Comparison of ENCODE assay signal across 13 cellular contexts in genomic region chrX:123736333-123736921, GRCh38. TPM values are rescaled to one million over a fixed set of nuclear protein-coding genes. Genes with fewer than 3 reads are reported as not detected.
DNase-seq lines count a peak whose midpoint lies in the region; ATAC-seq and TF ChIP-seq lines count a peak whose summit lies in the region.
"Had no signal": no experiment of that assay in that cellular context is flagged by ENCODE, and none has a peak within 500 bp of the region (broad histone marks: within the 10 kb centered on the region; RNA-seq: fewer than 3 reads in every experiment).

No MANE protein-coding gene starts in this region.

- WGBS in esophagus muscularis mucosa = 50% methylated on average over 2 of the region's 2 CpGs

- H3K4me3 ChIP-seq in MG63 (no peak overlapping the region), esophagus muscularis mucosa (no peak overlapping the region), osteoblast (ENCODE audit: insufficient read depth, low read length) (no peak overlapping the region)
- H3K4me3 ChIP-seq: GM23338 had no signal

- ATAC-seq in GM21526 (IDR thresholded peaks at IDR 0.05; ENCODE audit: low FRiP score, unreplicated experiment) = no peak
- ATAC-seq in GM21390 (IDR thresholded peaks at IDR 0.05; ENCODE audit: unreplicated experiment) = no peak
- ATAC-seq: GM23338 had no signal

- H3K27ac ChIP-seq in esophagus muscularis mucosa (replicated peaks in 1 of 4) (peak overlapping the region; percentile 28 to 41 (median 38)), osteoblast (ENCODE audit: low read depth, low read length) (peak overlapping the region; percentile 3)

- H3K9me3 ChIP-seq in MG63 (no peaks in the 10 kb centered on the region), esophagus muscularis mucosa (no peaks in the 10 kb centered on the region), osteoblast (ENCODE audit: low read depth, low read length) (no peaks in the 10 kb centered on the region)

- H3K4me2 ChIP-seq in osteoblast (ENCODE audit: insufficient read depth, low read length) = no peak overlapping the region
- H3K4me2 ChIP-seq: GM23338 had no signal

- TF ChIP-seq CTCF in esophagus muscularis mucosa (IDR thresholded peaks at IDR 0.05) (no peak), osteoblast (IDR thresholded peaks at IDR 0.05; ENCODE audit: extremely low read depth, low read depth, low read length) (no peak)

- DNase-seq in Daoy (ENCODE audit: low read depth) (peak; percentile 33), MG63 (peak; percentile 32), esophagus muscularis mucosa (ENCODE audit: extremely low spot score) (no peak), osteoblast (ENCODE audit: insufficient read length, low spot score, missing footprints) (peak; percentile 87)
- DNase-seq in activated effector memory CD4-positive, alpha-beta T cell treated with Interleukin-2 at 50 U/mL for 16 hours = no peak
- DNase-seq in activated CD8-positive, alpha-beta memory T cell treated with anti-CD3 and anti-CD28 coated beads for 24 hours = no peak
- DNase-seq: naive B cell, NCI-H1092 treated with DMSO at 0.1 percent for 48 hours, NCI-H526, SHP77 treated with DMSO at 0.1 percent for 48 hours had no signal

- TF ChIP-seq EP300 in esophagus muscularis mucosa (IDR thresholded peaks at IDR 0.05) = no peak

- peaks cover 14% of the 10 kb centered on the region for H3K79me2 ChIP-seq in osteoblast (ENCODE audit: insufficient read depth, low read length)

- H3K27me3 ChIP-seq in MG63 (no peaks in the 10 kb centered on the region), esophagus muscularis mucosa (no peaks in the 10 kb centered on the region), osteoblast (ENCODE audit: insufficient read depth, low read length) (no peaks in the 10 kb centered on the region)

- H3K4me1 ChIP-seq in esophagus muscularis mucosa = peaks cover 0 to 10% (median 4%) of the 10 kb centered on the region in 4 donors
- peaks cover 5% of the 10 kb centered on the region for H3K4me1 ChIP-seq in osteoblast (ENCODE audit: insufficient read depth, low read length)

- H3K36me3 ChIP-seq in MG63 (peaks cover under 1% of the 10 kb centered on the region), esophagus muscularis mucosa (no peaks in the 10 kb centered on the region), osteoblast (ENCODE audit: insufficient read depth, low read length) (no peaks in the 10 kb centered on the region)

- no peak for TF ChIP-seq POLR2A in esophagus muscularis mucosa (IDR thresholded peaks at IDR 0.05; ENCODE audit: low read depth)

- intact Hi-C loops in esophagus muscularis mucosa (cut with DNase I) = no loop called here

- H4K20me1 ChIP-seq in osteoblast (ENCODE audit: insufficient read depth, low read length) = peaks cover 1% of the 10 kb centered on the region

- no peak overlapping the region for H2AFZ ChIP-seq in osteoblast (ENCODE audit: low read length)
- H2AFZ ChIP-seq: GM23338 had no signal

RNA-seq across cellular contexts. Expression of gene THOC2, which starts 3.6 kb away (rescaled TPM):
- total RNA-seq in Daoy (2014; rRNA removed; shearing (Covaris generic)) = 44.4 and 51.3 TPM in 2 replicates
- total RNA-seq in MG63 (2014; rRNA removed; shearing (Covaris generic); ENCODE audit: low replicate concordance) = 29.8 and 30.6 TPM in 2 replicates
- total RNA-seq in esophagus muscularis mucosa (100 to 1,000 TPM in 3 of 4 donors, 10 to 100 TPM in 1; 98.1 to 110 (median 109) TPM), osteoblast (71.7 and 79.3 TPM in 2 replicates)

Comparison
In these comparisons a context has a peak if more than half of its experiments do, and no peak if none do; other contexts are left out.
1. DNase-seq: peak in Daoy (single experiment), MG63 (single experiment) and osteoblast (single experiment); none in esophagus muscularis mucosa (single experiment), activated effector memory CD4-positive, alpha-beta T cell treated with Interleukin-2 at 50 U/mL for 16 hours (single experiment) and activated CD8-positive, alpha-beta memory T cell treated with anti-CD3 and anti-CD28 coated beads for 24 hours (single experiment).